1 cellular context compared by ENCODE assay signal in the genomic region with DNA sequence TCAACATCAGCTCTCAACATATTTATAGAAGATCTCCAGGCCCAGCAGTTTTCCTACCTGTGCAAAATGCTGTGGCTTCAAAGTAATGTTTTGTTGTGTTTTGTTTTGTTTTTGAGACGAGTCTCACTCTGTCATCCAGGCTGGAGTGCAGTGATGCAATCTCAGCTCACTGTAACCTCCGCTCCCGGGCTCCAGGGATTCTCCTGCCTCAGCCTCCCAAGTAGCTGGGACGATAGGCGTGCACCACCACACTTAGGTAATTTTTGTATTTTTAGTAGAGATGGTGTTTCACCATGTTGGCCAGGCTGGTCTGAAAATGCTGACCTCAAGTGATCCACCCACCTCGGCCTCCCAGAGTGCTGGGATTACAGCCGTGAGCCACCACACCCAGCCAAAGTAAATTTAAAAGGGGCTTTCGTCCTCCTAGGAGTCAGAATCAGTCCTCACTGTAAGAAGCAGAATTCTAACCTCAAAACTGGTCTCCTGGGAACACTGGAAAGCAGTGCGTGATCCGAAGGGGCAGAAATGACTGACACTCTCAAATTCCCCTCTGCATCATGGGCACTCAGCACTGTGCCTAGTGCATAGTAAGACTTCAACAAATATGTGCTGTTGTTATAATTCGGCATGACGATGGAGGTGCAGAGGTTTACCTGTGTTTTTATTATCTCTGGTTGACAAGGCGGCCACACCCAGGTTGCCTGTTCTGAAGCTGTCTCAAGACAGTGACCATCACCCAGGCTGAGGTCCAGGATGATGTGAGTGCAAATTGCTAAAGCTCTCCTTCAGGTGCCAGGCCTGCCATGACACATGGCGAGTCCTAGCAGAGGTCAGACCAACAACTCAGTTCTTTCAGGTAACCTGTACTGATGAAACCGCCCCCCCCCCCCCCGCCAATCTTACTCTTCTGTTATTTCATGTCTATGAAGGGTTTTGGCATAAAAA.
TF ChIP-seq lines count a peak whose summit lies in the region.

No MANE protein-coding gene starts in this region.

TF ChIP-seq in HepG2, 621 proteins besides CTCF, POLR2A, EP300 and RAD21 (continued from another document):
- TF ChIP-seq HOXD1 (CRISPR knock-in tag; IDR thresholded peaks at IDR 0.05), result no peak
- no peak for TF ChIP-seq CREB1 (IDR thresholded peaks at IDR 0.05)
- TF ChIP-seq CREB1 (CRISPR knock-in tag; IDR thresholded peaks at IDR 0.05), result no peak
- TF ChIP-seq SP140L (CRISPR knock-in tag; IDR thresholded peaks at IDR 0.05; ENCODE audit: borderline replicate concordance), result no peak
- TF ChIP-seq, protein P1, sequence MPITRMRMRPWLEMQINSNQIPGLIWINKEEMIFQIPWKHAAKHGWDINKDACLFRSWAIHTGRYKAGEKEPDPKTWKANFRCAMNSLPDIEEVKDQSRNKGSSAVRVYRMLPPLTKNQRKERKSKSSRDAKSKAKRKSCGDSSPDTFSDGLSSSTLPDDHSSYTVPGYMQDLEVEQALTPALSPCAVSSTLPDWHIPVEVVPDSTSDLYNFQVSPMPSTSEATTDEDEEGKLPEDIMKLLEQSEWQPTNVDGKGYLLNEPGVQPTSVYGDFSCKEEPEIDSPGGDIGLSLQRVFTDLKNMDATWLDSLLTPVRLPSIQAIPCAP (CRISPR knock-in tag; IDR thresholded peaks at IDR 0.05; ENCODE audit: low read depth), result no peak
- no peak for TF ChIP-seq KAT2B (IDR thresholded peaks at IDR 0.05; ENCODE audit: borderline replicate concordance, low read depth, low read length)
- TF ChIP-seq, protein P2, sequence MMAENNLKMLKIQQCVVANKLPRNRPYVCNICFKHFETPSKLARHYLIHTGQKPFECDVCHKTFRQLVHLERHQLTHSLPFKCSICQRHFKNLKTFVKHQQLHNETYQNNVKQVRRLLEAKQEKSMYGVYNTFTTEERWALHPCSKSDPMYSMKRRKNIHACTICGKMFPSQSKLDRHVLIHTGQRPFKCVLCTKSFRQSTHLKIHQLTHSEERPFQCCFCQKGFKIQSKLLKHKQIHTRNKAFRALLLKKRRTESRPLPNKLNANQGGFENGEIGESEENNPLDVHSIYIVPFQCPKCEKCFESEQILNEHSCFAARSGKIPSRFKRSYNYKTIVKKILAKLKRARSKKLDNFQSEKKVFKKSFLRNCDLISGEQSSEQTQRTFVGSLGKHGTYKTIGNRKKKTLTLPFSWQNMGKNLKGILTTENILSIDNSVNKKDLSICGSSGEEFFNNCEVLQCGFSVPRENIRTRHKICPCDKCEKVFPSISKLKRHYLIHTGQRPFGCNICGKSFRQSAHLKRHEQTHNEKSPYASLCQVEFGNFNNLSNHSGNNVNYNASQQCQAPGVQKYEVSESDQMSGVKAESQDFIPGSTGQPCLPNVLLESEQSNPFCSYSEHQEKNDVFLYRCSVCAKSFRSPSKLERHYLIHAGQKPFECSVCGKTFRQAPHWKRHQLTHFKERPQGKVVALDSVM (CRISPR knock-in tag; IDR thresholded peaks at IDR 0.05), result 0 out of 2 replicates have a peak, but pooled peaks have one; percentile 41
- TF ChIP-seq SCMH1 (CRISPR knock-in tag; IDR thresholded peaks at IDR 0.05; ENCODE audit: borderline replicate concordance), result no peak
